Comparison of ENCODE assay signal across 17 cellular contexts in the genomic region with DNA sequence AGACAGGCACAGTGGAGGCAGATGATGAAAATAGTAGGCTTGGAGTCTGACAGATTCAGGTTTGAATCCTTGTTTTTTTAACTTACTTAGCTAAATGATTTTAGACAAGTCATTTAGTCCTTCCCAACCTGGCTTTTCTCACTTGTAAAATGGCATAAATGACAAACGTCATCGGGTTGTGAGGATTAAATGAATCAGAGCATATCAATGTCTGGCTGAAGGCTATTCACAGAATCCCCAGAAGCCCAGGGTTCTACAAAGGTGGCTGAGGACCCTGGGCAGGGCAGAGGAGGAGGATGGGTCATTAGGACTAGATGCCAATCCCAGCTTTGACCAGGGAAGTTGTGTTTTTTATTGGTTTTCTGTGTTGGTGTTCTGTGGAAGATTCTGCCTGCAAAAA. TPM values are rescaled to one million over a fixed set of nuclear protein-coding genes. Genes with fewer than 3 reads are reported as not detected.
DNase-seq lines count a peak whose midpoint lies in the region; ATAC-seq and TF ChIP-seq lines count a peak whose summit lies in the region.
"Had no signal": no experiment of that assay in that cellular context is flagged by ENCODE, and none has a peak within 500 bp of the region (broad histone marks: within the 10 kb centered on the region; RNA-seq: fewer than 3 reads in every experiment).

No MANE protein-coding gene starts in this region.

- no peak for TF ChIP-seq CTCF in left ventricle myocardium inferior (IDR thresholded peaks at IDR 0.05; ENCODE audit: borderline replicate concordance)
- no peak for TF ChIP-seq CTCF in right atrium auricular region (IDR thresholded peaks at IDR 0.05)
- no peak for TF ChIP-seq CTCF in suprapubic skin (IDR thresholded peaks at IDR 0.05)

- no peak for TF ChIP-seq POLR2A in suprapubic skin (IDR thresholded peaks at IDR 0.05)

- H3K27ac ChIP-seq in left ventricle myocardium inferior (replicated peaks) = peak overlapping the region; percentile 75
- peak overlapping the region in 1 of 2 donors; percentile 3 for H3K27ac ChIP-seq in right atrium auricular region
- H3K27ac ChIP-seq in SJCRH30 = peak overlapping the region; percentile 82
- H3K27ac ChIP-seq in suprapubic skin = peak overlapping the region; percentile 30
- H3K27ac ChIP-seq: upper lobe of right lung had no signal

- no peak overlapping the region for H3K4me3 ChIP-seq in left ventricle myocardium inferior
- no peak overlapping the region for H3K4me3 ChIP-seq in right atrium auricular region
- H3K4me3 ChIP-seq in SJCRH30 = no peak overlapping the region
- no peak overlapping the region for H3K4me3 ChIP-seq in suprapubic skin
- H3K4me3 ChIP-seq: upper lobe of right lung had no signal

- TF ChIP-seq EP300 in suprapubic skin (IDR thresholded peaks at IDR 0.05) = no peak

- H3K36me3 ChIP-seq in left ventricle myocardium inferior = no peaks in the 10 kb centered on the region
- H3K36me3 ChIP-seq in right atrium auricular region = no peaks in the 10 kb centered on the region
- no peaks in the 10 kb centered on the region for H3K36me3 ChIP-seq in SJCRH30
- H3K36me3 ChIP-seq in suprapubic skin = no peaks in the 10 kb centered on the region
- H3K36me3 ChIP-seq: upper lobe of right lung had no signal

- H3K27me3 ChIP-seq in left ventricle myocardium inferior (ENCODE audit: low read depth) (no peaks in the 10 kb centered on the region), right atrium auricular region (no peaks in the 10 kb centered on the region), SJCRH30 (no peaks in the 10 kb centered on the region), suprapubic skin (no peaks in the 10 kb centered on the region)
- H3K27me3 ChIP-seq: upper lobe of right lung had no signal

- peaks cover 7% of the 10 kb centered on the region for H3K4me1 Mint-ChIP-seq in activated T-cell treated with anti-CD3 and anti-CD28 coated beads, Interleukin-2, amount 50 U/mL, for 24 hours (ENCODE audit: low read depth)
- H3K4me1 Mint-ChIP-seq: CD4-positive, alpha-beta memory T cell; central memory CD8-positive, alpha-beta T cell had no signal

- intact Hi-C loops in left ventricle myocardium inferior (cut with micrococcal nuclease) = no loop called here

- no peak overlapping the region for H3K27ac Mint-ChIP-seq in activated T-cell treated with anti-CD3 and anti-CD28 coated beads, Interleukin-2, amount 50 U/mL, for 24 hours
- H3K27ac Mint-ChIP-seq: CD4-positive, alpha-beta memory T cell had no signal

- H3K4me3 Mint-ChIP-seq in activated T-cell treated with anti-CD3 and anti-CD28 coated beads, Interleukin-2, amount 50 U/mL, for 24 hours = no peak overlapping the region
- H3K4me3 Mint-ChIP-seq: CD4-positive, alpha-beta memory T cell; central memory CD8-positive, alpha-beta T cell had no signal

- DNase-seq in left ventricle myocardium inferior = no peak
- no peak for DNase-seq in right atrium auricular region (ENCODE audit: low spot score)
- no peak for DNase-seq in SJCRH30
- peak; percentile 19 for DNase-seq in kidney tubule cell (ENCODE audit: low spot score)
- no peak for DNase-seq in suprapubic skin (ENCODE audit: low spot score in 2 of 2)
- DNase-seq in activated T-cell treated with anti-CD3 and anti-CD28 coated beads, Interleukin-2, amount 50 U/mL, for 24 hours = no peak
- DNase-seq: CD4-positive, alpha-beta memory T cell; effector CD4-positive, alpha-beta T cell; hippocampal formation; kidney glomerular epithelial cell; NCI-H2081; NCI-H526; OCI-M1; upper lobe of right lung had no signal

- no peaks in the 10 kb centered on the region for H3K9me3 ChIP-seq in left ventricle myocardium inferior (replicated peaks)
- H3K9me3 ChIP-seq in right atrium auricular region = no peaks in the 10 kb centered on the region
- H3K9me3 ChIP-seq in SJCRH30 (replicated peaks) = no peaks in the 10 kb centered on the region
- H3K9me3 ChIP-seq in suprapubic skin = no peaks in the 10 kb centered on the region
- H3K9me3 ChIP-seq: upper lobe of right lung had no signal

- ATAC-seq in HG03097 (IDR thresholded peaks at IDR 0.05; ENCODE audit: low FRiP score, unreplicated experiment) = no peak
- ATAC-seq in GM21717 (IDR thresholded peaks at IDR 0.05; ENCODE audit: unreplicated experiment) = no peak

- H3K4me1 ChIP-seq in left ventricle myocardium inferior = peaks cover 52% of the 10 kb centered on the region
- peaks cover 0 to 44% of the 10 kb centered on the region in 2 donors for H3K4me1 ChIP-seq in right atrium auricular region
- H3K4me1 ChIP-seq in SJCRH30 = peaks cover 34% of the 10 kb centered on the region
- H3K4me1 ChIP-seq in suprapubic skin = peaks cover 13% of the 10 kb centered on the region

- peaks cover 27% of the 10 kb centered on the region for H3K27me3 Mint-ChIP-seq in activated T-cell treated with anti-CD3 and anti-CD28 coated beads, Interleukin-2, amount 50 U/mL, for 24 hours
- H3K27me3 Mint-ChIP-seq: central memory CD8-positive, alpha-beta T cell had no signal

- H3K9me3 Mint-ChIP-seq in activated T-cell treated with anti-CD3 and anti-CD28 coated beads, Interleukin-2, amount 50 U/mL, for 24 hours = no peaks in the 10 kb centered on the region
- H3K9me3 Mint-ChIP-seq: CD4-positive, alpha-beta memory T cell; central memory CD8-positive, alpha-beta T cell had no signal

- no peaks in the 10 kb centered on the region for H3K36me3 Mint-ChIP-seq in activated T-cell treated with anti-CD3 and anti-CD28 coated beads, Interleukin-2, amount 50 U/mL, for 24 hours (ENCODE audit: low read depth)
- H3K36me3 Mint-ChIP-seq: CD4-positive, alpha-beta memory T cell had no signal

- WGBS in suprapubic skin = 87% methylated on average over 2 of the region's 2 CpGs

RNA-seq across cellular contexts. Expression of a gene that starts 7.6 kb away (rescaled TPM):
- 38.7 TPM for total RNA-seq in left ventricle myocardium inferior
- total RNA-seq in right atrium auricular region = 10 to 100 TPM; 22.0 to 26.1 TPM
- 0.02 TPM in 1 of 2 replicates, not detected in the other for total RNA-seq in SJCRH30 (2014; rRNA removed; shearing (Covaris generic))
- total RNA-seq in suprapubic skin = 10 to 100 TPM in 2 of 4 donors, 1 to 10 TPM in 2; 2.0 to 15.9 (median 8.0) TPM
- total RNA-seq: CD4-positive, alpha-beta memory T cell had no signal
